Comparison of ENCODE assay signal across 24 cellular contexts in the genomic region with DNA sequence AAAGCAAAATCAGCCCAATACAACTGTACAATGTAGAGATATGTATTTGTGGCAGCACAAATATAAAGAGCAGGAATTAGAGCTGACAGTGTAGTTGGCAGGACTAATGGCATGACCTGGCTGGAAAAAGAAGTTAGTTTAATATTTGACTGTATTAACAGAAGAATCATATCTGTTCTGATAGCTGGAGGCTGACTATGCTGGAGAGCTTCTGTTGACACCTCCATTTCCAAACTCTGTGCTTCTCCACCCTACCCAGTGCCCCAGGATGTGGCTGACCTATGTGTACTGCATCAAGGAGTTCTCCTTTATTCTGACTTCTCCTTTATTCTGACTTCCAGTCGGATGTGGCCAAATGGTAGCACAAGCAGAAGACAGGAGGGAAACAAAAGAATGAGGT.
"Had no signal": no experiment of that assay in that cellular context is flagged by ENCODE, and none has a peak within 500 bp of the region (broad histone marks: within the 10 kb centered on the region; RNA-seq: fewer than 3 reads in every experiment).

No MANE protein-coding gene starts in this region.

- DNase-seq: dermis blood vessel endothelial cell; dorsolateral prefrontal cortex; effector CD4-positive, alpha-beta T cell; effector memory CD4-positive, alpha-beta T cell; foreskin keratinocyte; heart left ventricle; hypothalamus; immature natural killer cell; islet precursor cell; kidney; kidney glomerular epithelial cell; left colon; left lung; left ventricle myocardium superior; lower lobe of right lung; mesenchymal stem cell; mucosa of descending colon had no signal

- H3K4me1 ChIP-seq: esophagus muscularis mucosa, gastroesophageal sphincter, heart left ventricle, left lung, lower lobe of right lung had no signal

- H3K27ac ChIP-seq: coronary artery, dorsolateral prefrontal cortex, esophagus muscularis mucosa, foreskin keratinocyte, gastroesophageal sphincter, heart left ventricle, hepatocyte, left lung, lower lobe of right lung had no signal

- H3K36me3 ChIP-seq: esophagus muscularis mucosa, gastroesophageal sphincter, heart left ventricle, left lung, lower lobe of right lung had no signal

- FAIRE-seq: colon, endothelial cell of umbilical vein, frontal cortex, kidney had no signal

- H3K79me2 ChIP-seq: hepatocyte had no signal

- H3K4me3 ChIP-seq: coronary artery, dorsolateral prefrontal cortex, esophagus muscularis mucosa, gastroesophageal sphincter, heart left ventricle, hepatocyte, left lung, lower lobe of right lung, mucosa of descending colon had no signal

- H3K4me2 ChIP-seq: hepatocyte had no signal

- H3K9me3 ChIP-seq: esophagus muscularis mucosa, gastroesophageal sphincter, heart left ventricle, left lung, lower lobe of right lung, mucosa of descending colon had no signal

- ATAC-seq: foreskin keratinocyte, gastroesophageal sphincter, heart left ventricle, left colon, left lung, left ventricle myocardium superior, lower lobe of right lung, mucosa of descending colon had no signal

- H3K27me3 ChIP-seq: dorsolateral prefrontal cortex, esophagus muscularis mucosa, foreskin keratinocyte, gastroesophageal sphincter, heart left ventricle, hepatocyte, left lung had no signal

- H2AFZ ChIP-seq: hepatocyte had no signal
